ENCODE assay signal across 9 cellular contexts in genomic region chr22:29478326-29479276, GRCh38. TPM values are rescaled to one million over a fixed set of nuclear protein-coding genes. Genes with fewer than 3 reads are reported as not detected.
DNase-seq lines count a peak whose midpoint lies in the region; ATAC-seq and TF ChIP-seq lines count a peak whose summit lies in the region.
"Had no signal": no experiment of that assay in that cellular context is flagged by ENCODE, and none has a peak within 500 bp of the region (broad histone marks: within the 10 kb centered on the region; RNA-seq: fewer than 3 reads in every experiment).

No MANE protein-coding gene starts in this region.

- peaks cover 0 to 46% (median 23%) of the 10 kb centered on the region in 45 donors for H3K27me3 ChIP-seq in dorsolateral prefrontal cortex
- H3K27me3 ChIP-seq in parathyroid adenoma (ENCODE audit: control insufficient read depth, insufficient read depth, low read length), result peaks cover 15% of the 10 kb centered on the region

- no peaks in the 10 kb centered on the region for H3K4me1 ChIP-seq in parathyroid adenoma

- H3K9me3 ChIP-seq in parathyroid adenoma (ENCODE audit: control insufficient read depth, low read length), result no peaks in the 10 kb centered on the region

- H3K9ac ChIP-seq in parathyroid adenoma, result no peak overlapping the region

- peak; percentile 21 for DNase-seq in DMS153 treated with DMSO at 0.1 percent for 48 hours (lab: John Stamatoyannopoulos, UW; ENCODE audit: unreplicated experiment)
- no peak for DNase-seq in DMS153 (lab: John Stamatoyannopoulos, UW)
- peak; percentile 61 for DNase-seq in OCI-M1 (lab: John Stamatoyannopoulos, UW)
- no peak for DNase-seq in dorsolateral prefrontal cortex
- no peak for DNase-seq in SW480 (ENCODE audit: low spot score)
- DNase-seq in cortex of kidney (lab: John Stamatoyannopoulos, UW), result no peak
- DNase-seq: NCI-H524 had no signal

- no peaks in the 10 kb centered on the region for H3K79me2 ChIP-seq in parathyroid adenoma

- TF ChIP-seq CTCF in dorsolateral prefrontal cortex (IDR thresholded peaks at IDR 0.05 in 54 of 56, conservative IDR thresholded peaks at IDR 0.05 in 2 of 56; ENCODE audit: low read depth in 1 of 56, partially characterized antibody in 56 of 56) (no peak), parathyroid adenoma (IDR thresholded peaks at IDR 0.05) (no peak)

- intact Hi-C loops in dorsolateral prefrontal cortex (cut with DNase I), result no loop called here

- H3K4me3 ChIP-seq in dorsolateral prefrontal cortex (peak overlapping the region in 58 of 59 donors; percentile 3 to 71 (median 58)), parathyroid adenoma (ENCODE audit: low read depth, low read length) (no peak overlapping the region)

- no peak overlapping the region for H3K4me2 ChIP-seq in parathyroid adenoma (ENCODE audit: low read length)

- ATAC-seq in GM19395 (IDR thresholded peaks at IDR 0.05; ENCODE audit: unreplicated experiment), result no peak

- no peaks in the 10 kb centered on the region for H3K36me3 ChIP-seq in parathyroid adenoma (ENCODE audit: control insufficient read depth, insufficient read depth, low read length)

- peak overlapping the region; percentile 60 for H2AFZ ChIP-seq in parathyroid adenoma

- H3K27ac ChIP-seq in dorsolateral prefrontal cortex (peak overlapping the region in 38 of 59 donors; percentile 12 to 86 (median 62)), parathyroid adenoma (no peak overlapping the region)

RNA-seq across cellular contexts. Expression of gene NEFH, which starts 1.4 kb away (rescaled TPM):
- total RNA-seq in dorsolateral prefrontal cortex, result 100 to 1,000 TPM in 54 of 120 experiments, 10 to 100 TPM in 66; 16.2 to 267 (median 91.7) TPM

RNA-seq across cellular contexts. Expression of gene RFPL1, which starts 40.2 kb away (rescaled TPM):
- 1 to 10 TPM in 4 of 120 experiments, under 1 TPM in 37, not detected in 79; 0.31 to 1.4 (median 0.56) TPM for total RNA-seq in dorsolateral prefrontal cortex

Comparison
In these comparisons a context has a peak if more than half of its experiments do, and no peak if none do; other contexts are left out.
1. DNase-seq: peak in DMS153 treated with DMSO at 0.1 percent for 48 hours (single experiment) and OCI-M1 (single experiment); none in DMS153 (single experiment), dorsolateral prefrontal cortex (0 of 10), SW480 (single experiment) and cortex of kidney (single experiment).